Comparison of ENCODE assay signal across 1 cellular context in genomic region chr4:2487632-2488031, GRCh38.
TF ChIP-seq lines count a peak whose summit lies in the region.

No MANE protein-coding gene starts in this region.

TF ChIP-seq in GM12878, 131 proteins besides CTCF, POLR2A, EP300 and RAD21 (continued from another document and continues in another):
- no peak for TF ChIP-seq REST (IDR thresholded peaks at IDR 0.05; ENCODE audit: low read depth, low read length)
- no peak for TF ChIP-seq FOXM1 (IDR thresholded peaks at IDR 0.05; ENCODE audit: low read depth, low read length)
- no peak for TF ChIP-seq STAT1 (conservative IDR thresholded peaks at IDR 0.05)
- no peak for TF ChIP-seq SREBF1 (IDR thresholded peaks at IDR 0.05; ENCODE audit: low read length)
- TF ChIP-seq ZBTB33 (IDR thresholded peaks at IDR 0.05), result no peak
- no peak for TF ChIP-seq USF1 (IDR thresholded peaks at IDR 0.05; ENCODE audit: borderline replicate concordance, extremely low read length, insufficient read depth, low read depth, low read length)
- no peak for TF ChIP-seq SUPT20H (IDR thresholded peaks at IDR 0.05; ENCODE audit: borderline replicate concordance, control insufficient read depth, low read depth, low read length)
- peak; percentile 58; the same call in 1 of the 2 replicates for TF ChIP-seq MTA2 (IDR thresholded peaks at IDR 0.05; ENCODE audit: low read depth)
- no peak for TF ChIP-seq CBX3 (IDR thresholded peaks at IDR 0.05; ENCODE audit: borderline replicate concordance, low read depth)
- TF ChIP-seq SMARCA5 (IDR thresholded peaks at IDR 0.05), result peak; percentile 65; the same call in 1 of the 2 replicates
- no peak for TF ChIP-seq CREM (IDR thresholded peaks at IDR 0.05; ENCODE audit: low read depth)
- TF ChIP-seq YBX1 (IDR thresholded peaks at IDR 0.05), result no peak
- TF ChIP-seq SMAD5 (IDR thresholded peaks at IDR 0.05; ENCODE audit: low read depth), result no peak
- TF ChIP-seq STAT3 (IDR thresholded peaks at IDR 0.05; ENCODE audit: low read depth, low read length), result no peak
- TF ChIP-seq TCF7 (IDR thresholded peaks at IDR 0.05; ENCODE audit: borderline replicate concordance), result no peak
- TF ChIP-seq USF2 (IDR thresholded peaks at IDR 0.05; ENCODE audit: borderline replicate concordance, low read depth, low read length), result no peak
- TF ChIP-seq RFX5 (IDR thresholded peaks at IDR 0.05; ENCODE audit: low read depth, low read length), result no peak
- no peak for TF ChIP-seq CEBPB (IDR thresholded peaks at IDR 0.05; ENCODE audit: borderline replicate concordance in 1 of 2, low read depth in 2 of 2, low read length in 2 of 2)
- no peak for TF ChIP-seq RAD51 (IDR thresholded peaks at IDR 0.05)
- no peak for TF ChIP-seq TAF1 (IDR thresholded peaks at IDR 0.05; ENCODE audit: borderline replicate concordance, low read depth, low read length)
- no peak for TF ChIP-seq TCF12 (IDR thresholded peaks at IDR 0.05; ENCODE audit: low read depth, low read length)
- TF ChIP-seq ATF7 (IDR thresholded peaks at IDR 0.05; ENCODE audit: low read depth), result peak; percentile 43; the same call in 1 of the 2 replicates
- no peak for TF ChIP-seq EED (IDR thresholded peaks at IDR 0.05; ENCODE audit: low read depth)
- TF ChIP-seq ZNF217 (IDR thresholded peaks at IDR 0.05), result no peak
- peak; percentile 51 for TF ChIP-seq MEF2B (IDR thresholded peaks at IDR 0.05; ENCODE audit: partially characterized antibody, poor library complexity, severe bottlenecking)
- TF ChIP-seq BCL11A (IDR thresholded peaks at IDR 0.05; ENCODE audit: low read depth, low read length), result no peak
- TF ChIP-seq CHD4 (IDR thresholded peaks at IDR 0.05), result no peak
- TF ChIP-seq RELB (IDR thresholded peaks at IDR 0.05; ENCODE audit: low read depth), result peak; percentile 36; the same call in 1 of the 2 replicates
- no peak; the same call in 1 of the 2 replicates for TF ChIP-seq DPF2 (IDR thresholded peaks at IDR 0.05)
- TF ChIP-seq JUNB (IDR thresholded peaks at IDR 0.05), result no peak
- no peak for TF ChIP-seq NR2C1 (IDR thresholded peaks at IDR 0.05)
- TF ChIP-seq MXI1 (IDR thresholded peaks at IDR 0.05; ENCODE audit: low read depth, low read length), result 0 out of 2 replicates have a peak, but pooled peaks have one; percentile 25
- TF ChIP-seq MEF2A (IDR thresholded peaks at IDR 0.05; ENCODE audit: insufficient read depth, low read depth, low read length), result no peak
- TF ChIP-seq ZNF24 (IDR thresholded peaks at IDR 0.05), result 0 out of 2 replicates have a peak, but pooled peaks have one; percentile 49
- TF ChIP-seq E4F1 (IDR thresholded peaks at IDR 0.05; ENCODE audit: borderline replicate concordance, partially characterized antibody), result no peak
- no peak for TF ChIP-seq HCFC1 (IDR thresholded peaks at IDR 0.05; ENCODE audit: low read length)
- no peak for TF ChIP-seq MYC (IDR thresholded peaks at IDR 0.05; ENCODE audit: insufficient read depth, insufficient read length, insufficient replicate concordance, low read length, severe bottlenecking)
- TF ChIP-seq BMI1 (IDR thresholded peaks at IDR 0.05; ENCODE audit: borderline replicate concordance), result no peak
- no peak for TF ChIP-seq PRDM15 (CRISPR knock-in tag; IDR thresholded peaks at IDR 0.05)
- no peak for TF ChIP-seq EGR1 (IDR thresholded peaks at IDR 0.05; ENCODE audit: borderline replicate concordance in 1 of 2, low read depth in 2 of 2, low read length in 2 of 2)
- no peak for TF ChIP-seq PAX5 (IDR thresholded peaks at IDR 0.05; ENCODE audit: borderline replicate concordance, low read depth, low read length)
- no peak for TF ChIP-seq BCL3 (IDR thresholded peaks at IDR 0.05; ENCODE audit: borderline replicate concordance, insufficient read depth, low read depth, low read length, poor library complexity, severe bottlenecking)
- no peak for TF ChIP-seq CHD2 (IDR thresholded peaks at IDR 0.05; ENCODE audit: borderline replicate concordance, low read depth, low read length)
- TF ChIP-seq IKZF2 (IDR thresholded peaks at IDR 0.05), result peak; percentile 21 to 49; a peak in 2 of 4 replicates
- no peak for TF ChIP-seq IRF5 (IDR thresholded peaks at IDR 0.05; ENCODE audit: borderline replicate concordance)
- no peak for TF ChIP-seq JUND (IDR thresholded peaks at IDR 0.05; ENCODE audit: low read depth, low read length)
- TF ChIP-seq MYB (IDR thresholded peaks at IDR 0.05; ENCODE audit: borderline replicate concordance, low read depth, low read length), result no peak
